In genomic region chr3:169774186-169774585, GRCh38 we compare ENCODE assay signal across 1 cellular context.
TF ChIP-seq lines count a peak whose summit lies in the region.

No MANE protein-coding gene starts in this region.

TF ChIP-seq in H1, 55 proteins besides CTCF, POLR2A, EP300 and RAD21:
- no peak for TF ChIP-seq GABPA (IDR thresholded peaks at IDR 0.05; ENCODE audit: borderline replicate concordance, insufficient read depth, low read length)
